In the genomic region with DNA sequence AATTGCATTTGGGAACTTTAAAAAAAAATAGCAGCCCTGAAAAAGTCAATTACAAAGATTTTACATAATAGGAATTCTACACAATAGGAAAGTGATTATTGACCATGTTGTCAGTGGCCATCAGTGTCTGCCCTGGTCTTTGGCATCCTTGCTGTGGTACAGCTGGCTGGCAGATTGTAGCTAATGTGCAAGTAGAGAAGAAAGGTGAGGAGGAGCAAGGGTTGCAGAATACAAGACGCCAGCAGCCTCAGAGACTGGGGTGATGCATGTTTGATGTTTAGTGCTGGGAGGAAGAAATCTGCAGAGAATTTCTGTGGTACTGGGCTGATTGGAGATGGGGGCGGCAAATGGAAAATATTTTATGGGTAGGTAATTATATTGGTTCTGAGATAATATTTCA, we compare ENCODE assay signal across 16 cellular contexts.
DNase-seq lines count a peak whose midpoint lies in the region; ATAC-seq and TF ChIP-seq lines count a peak whose summit lies in the region.
"Had no signal": no experiment of that assay in that cellular context is flagged by ENCODE, and none has a peak within 500 bp of the region (broad histone marks: within the 10 kb centered on the region; RNA-seq: fewer than 3 reads in every experiment).

No MANE protein-coding gene starts in this region.

- ATAC-seq in right lobe of liver (peak; percentile 33 to 55 (median 50)), left colon (no peak)

- DNase-seq in DMS 273 (lab: John Stamatoyannopoulos, UW; ENCODE audit: unreplicated experiment) (peak; percentile 22), DMS 273 treated with DMSO at 0.1 percent for 48 hours (lab: John Stamatoyannopoulos, UW) (no peak), G401 (ENCODE audit: low spot score) (peak; percentile 83), cerebellum (ENCODE audit: low spot score) (peak; percentile 49), right lobe of liver (no peak), GDM1 (lab: John Stamatoyannopoulos, UW) (no peak), left colon (no peak)
- no peak for DNase-seq in stimulated activated CD4-positive, alpha-beta T cell treated with anti-CD3 and anti-CD28 coated beads, Interleukin-2, amount 100 ng/mL, for 48 hours
- DNase-seq: Caco-2; CD8-positive, alpha-beta memory T cell; DND-41; GM23248; H7 had no signal

- no peaks in the 10 kb centered on the region for H3K27me3 ChIP-seq in right lobe of liver
- H3K27me3 ChIP-seq: BLaER1 had no signal

- in situ Hi-C loops in G401 (cut with HindIII; ENCODE audit: low sequenced_read_pairs): no loop called here

- TF ChIP-seq CTCF in right lobe of liver (IDR thresholded peaks at IDR 0.05): no peak

- H3K36me3 ChIP-seq in right lobe of liver: no peaks in the 10 kb centered on the region
- H3K36me3 ChIP-seq: BLaER1 had no signal

- H3K9me3 ChIP-seq in right lobe of liver: no peaks in the 10 kb centered on the region
- H3K9me3 ChIP-seq: BLaER1, Caco-2 had no signal

- intact Hi-C loops in right lobe of liver (cut with DNase I) (no loop called here), left colon (cut with DNase I, micrococcal nuclease) (no loop called here)

- no peak for TF ChIP-seq POLR2A in right lobe of liver (IDR thresholded peaks at IDR 0.05)

- peaks cover 0 to 9% (median 5%) of the 10 kb centered on the region in 4 donors for H3K4me1 ChIP-seq in right lobe of liver
- H3K4me1 ChIP-seq: BLaER1, Caco-2 had no signal

- H3K4me3 ChIP-seq in right lobe of liver: no peak overlapping the region
- H3K4me3 ChIP-seq: BLaER1, GM23248 had no signal

- 46% methylated on average over 2 of the region's 2 CpGs for WGBS in right lobe of liver (ENCODE audit: insufficient coverage, low coverage, low lambda C conversion rate, missing lambda C conversion rate)

- H3K27ac ChIP-seq in right lobe of liver: no peak overlapping the region
- H3K27ac ChIP-seq: 22Rv1, BLaER1, GM23248, HL-60 had no signal

Comparison
In these comparisons a context has a peak if more than half of its experiments do, and no peak if none do; other contexts are left out.
1. DNase-seq: peak in DMS 273 (single experiment), G401 (single experiment) and cerebellum (single experiment); none in DMS 273 treated with DMSO at 0.1 percent for 48 hours (single experiment), right lobe of liver (0 of 3), GDM1 (single experiment), stimulated activated CD4-positive, alpha-beta T cell treated with anti-CD3 and anti-CD28 coated beads, Interleukin-2, amount 100 ng/mL, for 48 hours (0 of 2) and left colon (0 of 2).